Comparison of ENCODE assay signal across 9 cellular contexts in genomic region chr22:37559901-37560681, GRCh38. TPM values are rescaled to one million over a fixed set of nuclear protein-coding genes. Genes with fewer than 3 reads are reported as not detected.
DNase-seq lines count a peak whose midpoint lies in the region; ATAC-seq, FAIRE-seq and TF ChIP-seq lines count a peak whose summit lies in the region.
"Had no signal": no experiment of that assay in that cellular context is flagged by ENCODE, and none has a peak within 500 bp of the region (broad histone marks: within the 10 kb centered on the region; RNA-seq: fewer than 3 reads in every experiment).

Gene CDC42EP1, plus strand, starts transcription at chr22:37560480. Its CDS starts 5,870 bp downstream, at chr22:37566350.

- peak within 1 kb of the TSS; percentile 100 for H3K27ac ChIP-seq in A549
- H3K27ac ChIP-seq in mammary epithelial cell (ENCODE audit: insufficient read depth, low read depth, low read length) = peak within 1 kb of the TSS; percentile 90
- H3K27ac ChIP-seq in sigmoid colon = peak within 1 kb of the TSS; percentile 94 to 99 (median 96)

- H3K4me2 ChIP-seq in A549 = peak within 1 kb of the TSS; percentile 98
- H3K4me2 ChIP-seq in mammary epithelial cell (ENCODE audit: insufficient read depth, low read depth, low read length) = peak within 1 kb of the TSS; percentile 99

- peak within 1 kb of the TSS; percentile 94 for H3K9ac ChIP-seq in mammary epithelial cell (ENCODE audit: insufficient read depth, low read length)

- FAIRE-seq in A549 (lab: Jason Lieb, UNC) = no peak
- FAIRE-seq: GM18507 had no signal

- TF ChIP-seq RAD21 in A549 (conservative IDR thresholded peaks at IDR 0.05 in 1 of 2, IDR thresholded peaks at IDR 0.05 in 1 of 2) = no peak

- POLR2A ChIA-PET in A549 (lab: Yijun Ruan, JAX) = interaction anchor here (0.5 to 1.5 kb wide), 5 partner anchors 10 to 233 kb away, joined by 3 to 8 read pairs (median 4); no protein-coding TSS in a partner anchor

- intact Hi-C loops in mammary epithelial cell (cut with micrococcal nuclease) = loop anchor here (5.0 to 10.0 kb wide), 2 partner anchors 33 to 245 kb away; no protein-coding TSS in a partner anchor
- intact Hi-C loops in sigmoid colon (cut with DNase I) = no loop called here

- CTCF ChIA-PET in A549 (lab: Yijun Ruan, JAX) (interaction anchor here (2.1 to 18.5 kb wide), 3 partner anchors 15 to 32 kb away, joined by 16 to 771 read pairs (median 187); partner anchors contain the start of gene LGALS2), mammary epithelial cell (lab: Charles Lee; ENCODE audit: low non-redundant PET) (interaction anchor here (0.7 kb wide), 1 partner anchor 230 kb away, joined by 14 read pairs; no protein-coding TSS in a partner anchor)

- TF ChIP-seq EP300 in A549 (IDR thresholded peaks at IDR 0.05) (no peak), sigmoid colon (IDR thresholded peaks at IDR 0.05) (no peak)

- no peaks in the 10 kb centered on the region for H4K20me1 ChIP-seq in mammary epithelial cell (ENCODE audit: insufficient read depth, low read length)

- dilution Hi-C loops in mammary epithelial cell (cut with HindIII; ENCODE audit: low sequenced_read_pairs) = loop anchor here (5.0 kb wide), 3 partner anchors 42 to 238 kb away; no protein-coding TSS in a partner anchor

- H3K4me3 ChIP-seq in A549 (peak within 1 kb of the TSS; percentile 98), mammary epithelial cell (replicated peaks in 1 of 3; ENCODE audit: insufficient read depth in 1 of 3, low read depth in 2 of 3, low read length in 3 of 3) (peak within 1 kb of the TSS; percentile 71 to 91 (median 78)), sigmoid colon (peak within 1 kb of the TSS; percentile 68 to 92 (median 74))

- H3K79me2 ChIP-seq in mammary epithelial cell (ENCODE audit: insufficient read depth, low read length) = peaks cover 33% of the 10 kb centered on the region

- WGBS in A549 (ENCODE audit: missing lambda C conversion rate) = 15% methylated on average over 19 of the region's 85 CpGs
- WGBS in mammary epithelial cell (ENCODE audit: low coverage, missing lambda C conversion rate) = 36% methylated on average over 18 of the region's 85 CpGs
- WGBS in sigmoid colon, 2 donors = 2 to 7% methylated on average over 85 of the region's 85 CpGs

- H3K36me3 ChIP-seq in mammary epithelial cell (ENCODE audit: insufficient read depth, low read length) (no peaks in the 10 kb centered on the region), sigmoid colon (no peaks in the 10 kb centered on the region)

- TF ChIP-seq POLR2A in A549 (IDR thresholded peaks at IDR 0.05; ENCODE audit: low read length) (peak; percentile 75), sigmoid colon (IDR thresholded peaks at IDR 0.05) (peak in 1 of 2 donors; percentile 18)

- TF ChIP-seq CTCF in A549 (IDR thresholded peaks at IDR 0.05) = no peak
- TF ChIP-seq CTCF in mammary epithelial cell (conservative IDR thresholded peaks at IDR 0.05 in 1 of 2, IDR thresholded peaks at IDR 0.05 in 1 of 2; ENCODE audit: extremely low read depth in 1 of 2, insufficient read depth in 1 of 2, low read depth in 1 of 2, low read length in 2 of 2) = no peak
- TF ChIP-seq CTCF in sigmoid colon (IDR thresholded peaks at IDR 0.05) = no peak

- H2AFZ ChIP-seq in mammary epithelial cell (ENCODE audit: low read depth, low read length) = peak within 1 kb of the TSS; percentile 60

- no TSS peak for BruUV-seq in mammary epithelial cell (replicated peaks; lab: Mats Ljungman, UMichigan)

- DNase-seq in A549 (ENCODE audit: low read depth in 1 of 2, low spot score in 1 of 2) = peak in 1 of 2 experiments; percentile 64
- DNase-seq in HT-29 (ENCODE audit: low spot score) = no peak
- no peak for DNase-seq in mammary epithelial cell
- peak; percentile 68 for DNase-seq in iPS-NIHi7 (ENCODE audit: extremely low spot score)
- peak; percentile 84 for DNase-seq in sigmoid colon
- no peak for DNase-seq in NCI-H510A (lab: John Stamatoyannopoulos, UW)
- no peak for DNase-seq in NCI-H2029 (lab: John Stamatoyannopoulos, UW)
- DNase-seq in SHP77 (lab: John Stamatoyannopoulos, UW) = no peak

- H3K9me3 ChIP-seq in A549 (no peaks in the 10 kb centered on the region), mammary epithelial cell (replicated peaks; ENCODE audit: insufficient read depth, low read length) (no peaks in the 10 kb centered on the region), sigmoid colon (no peaks in the 10 kb centered on the region)

- peak; percentile 41 to 49 for ATAC-seq in A549

- in situ Hi-C loops in mammary epithelial cell (cut with MboI; ENCODE audit: low sequenced_read_pairs in 2 of 2) = no loop called here

- H3K27me3 ChIP-seq in mammary epithelial cell (ENCODE audit: insufficient read depth, low read length) (no peaks in the 10 kb centered on the region), sigmoid colon (peaks cover 0 to 6% (median 0%) of the 10 kb centered on the region in 3 donors)

- H3K4me1 ChIP-seq in A549 (peaks cover 60% of the 10 kb centered on the region), mammary epithelial cell (ENCODE audit: insufficient read depth, low read length) (peaks cover 41% of the 10 kb centered on the region), sigmoid colon (peaks cover 0 to 53% (median 48%) of the 10 kb centered on the region in 4 donors)

TF ChIP-seq in A549, 52 proteins besides CTCF, POLR2A, EP300 and RAD21:
- peak; percentile 50; the same call in 1 of the 3 replicates for TF ChIP-seq BCL3 (IDR thresholded peaks at IDR 0.05)
- no peak for TF ChIP-seq HES2 (IDR thresholded peaks at IDR 0.05)
- no peak for TF ChIP-seq HDAC2 (IDR thresholded peaks at IDR 0.05)
- 0 out of 2 replicates have a peak, but pooled peaks have one; percentile 32 for TF ChIP-seq HOXB5 (CRISPR knock-in tag; IDR thresholded peaks at IDR 0.05)
- no peak for TF ChIP-seq KDM5A (IDR thresholded peaks at IDR 0.05)
- 0 out of 2 replicates have a peak, but pooled peaks have one; percentile 24 for TF ChIP-seq E2F6 (IDR thresholded peaks at IDR 0.05; ENCODE audit: borderline replicate concordance, low read depth)
- no peak for TF ChIP-seq GATA3 (IDR thresholded peaks at IDR 0.05; ENCODE audit: borderline replicate concordance)
- no peak for TF ChIP-seq ZNF302 (CRISPR knock-in tag; IDR thresholded peaks at IDR 0.05)
- TF ChIP-seq TFCP2L1 (CRISPR knock-in tag; IDR thresholded peaks at IDR 0.05) = no peak
- no peak for TF ChIP-seq RFX5 (IDR thresholded peaks at IDR 0.05)
- no peak for TF ChIP-seq FOSL2 (IDR thresholded peaks at IDR 0.05)
- no peak for TF ChIP-seq FOSL2 (CRISPR knock-in tag; IDR thresholded peaks at IDR 0.05)
- no peak for TF ChIP-seq CHD4 (IDR thresholded peaks at IDR 0.05; ENCODE audit: borderline replicate concordance)
- peak; percentile 67 for TF ChIP-seq MAX (IDR thresholded peaks at IDR 0.05)
- TF ChIP-seq HOXB13 (CRISPR knock-in tag; IDR thresholded peaks at IDR 0.05; ENCODE audit: low read depth) = no peak
- no peak for TF ChIP-seq NPAS2 (CRISPR knock-in tag; IDR thresholded peaks at IDR 0.05; ENCODE audit: borderline replicate concordance)
- no peak for TF ChIP-seq ZSCAN20 (CRISPR knock-in tag; IDR thresholded peaks at IDR 0.05)
- no peak for TF ChIP-seq FOSB (CRISPR knock-in tag; IDR thresholded peaks at IDR 0.05)
- no peak for TF ChIP-seq KDM1A (IDR thresholded peaks at IDR 0.05; ENCODE audit: low read depth)
- TF ChIP-seq MYC (IDR thresholded peaks at IDR 0.05; ENCODE audit: borderline replicate concordance, low read length) = no peak
- no peak for TF ChIP-seq RCOR1 (IDR thresholded peaks at IDR 0.05; ENCODE audit: low read depth, low read length)
- TF ChIP-seq EHF (CRISPR knock-in tag; IDR thresholded peaks at IDR 0.05) = no peak
- no peak for TF ChIP-seq RNF2 (IDR thresholded peaks at IDR 0.05; ENCODE audit: borderline replicate concordance, low read depth)
- TF ChIP-seq JUN (IDR thresholded peaks at IDR 0.05) = peak in 1 of 2 experiments; percentile 78; a peak in 3 of 5 replicates
TF ChIP-seq in A549: peak in this region for 5.

RNA-seq across cellular contexts. Expression of gene CDC42EP1, which starts in this region (rescaled TPM):
- polyA plus RNA-seq in A549 (2011; rRNA removed) (12.2 and 16.0 TPM in 2 replicates), A549 (2017; fragmentation: RNase III; extraction: RNeasy Plus Mini Kit Qiagen cat#74134 plus additional on column Dnase treatment) (20.2 to 21.5 TPM (median 20.3 TPM) in 3 replicates), mammary epithelial cell (12.7 TPM), sigmoid colon (10 to 100 TPM; 22.2 to 64.1 (median 24.6) TPM)
- 23.4 and 33.7 TPM in 2 replicates for polyA plus RNA-seq in A549 (2012; cell fraction: cytosol; rRNA removed)
- polyA plus RNA-seq in A549 (2012; cell fraction: nucleus; rRNA removed) = 21.3 and 29.9 TPM in 2 replicates
- polyA minus RNA-seq in A549 (2011; rRNA and poly(A)+ RNA removed) = 9.8 and 15.0 TPM in 2 replicates
- 62.3 and 68.7 TPM in 2 replicates for total RNA-seq in HT-29 (2014; rRNA removed; shearing (Covaris generic))
- total RNA-seq in mammary epithelial cell (10 to 100 TPM; 17.5 to 98.4 TPM), sigmoid colon (10 to 100 TPM; 14.6 to 28.0 (median 20.7) TPM)
- polyA minus RNA-seq in mammary epithelial cell = 32.2 TPM

Comparison
In these comparisons a context has a peak if more than half of its experiments do, and no peak if none do; other contexts are left out.
1. DNase-seq: peak in iPS-NIHi7 (single experiment) and sigmoid colon (single experiment); none in HT-29 (single experiment), mammary epithelial cell (single experiment), NCI-H510A (single experiment), NCI-H2029 (single experiment) and SHP77 (0 of 2).
2. Peak in every context shown above with its lines, with median percentiles within 50 percentile points of each other: H3K27ac ChIP-seq and H3K4me3 ChIP-seq.